ENCODE assay signal across 26 cellular contexts in the genomic region with DNA sequence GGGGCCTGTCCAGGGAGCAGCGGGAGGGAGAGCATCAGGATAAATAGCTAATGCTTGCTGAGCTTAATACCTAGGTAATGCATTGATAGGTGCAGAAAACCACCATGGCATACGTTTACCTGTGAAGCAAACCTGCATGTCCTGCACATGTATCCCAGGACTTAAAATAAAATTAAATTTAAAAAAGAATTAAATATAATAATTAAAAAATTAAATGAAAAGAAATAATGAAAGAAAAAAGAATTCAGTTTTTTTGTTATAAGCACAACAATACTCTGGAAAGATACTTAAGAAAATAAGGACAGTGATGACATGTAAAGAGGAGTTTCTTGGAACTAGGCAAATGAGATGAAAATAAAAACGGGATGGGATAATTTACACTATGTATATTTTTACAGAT.
"Had no signal": no experiment of that assay in that cellular context is flagged by ENCODE, and none has a peak within 500 bp of the region (broad histone marks: within the 10 kb centered on the region; RNA-seq: fewer than 3 reads in every experiment).

No MANE protein-coding gene starts in this region.

- H3K9me3 Mint-ChIP-seq: endodermal cell had no signal

- H3K9me3 ChIP-seq: colonic mucosa, esophagus squamous epithelium, gastrocnemius medialis, gastroesophageal sphincter had no signal

- H3K36me3 ChIP-seq: colonic mucosa, esophagus muscularis mucosa, esophagus squamous epithelium, gastrocnemius medialis, gastroesophageal sphincter, heart left ventricle, heart right ventricle had no signal

- H3K27ac ChIP-seq: colonic mucosa, coronary artery, dorsolateral prefrontal cortex, epithelial cell of prostate, esophagus muscularis mucosa, esophagus squamous epithelium, foreskin keratinocyte, gastrocnemius medialis, gastroesophageal sphincter, heart left ventricle, heart right ventricle had no signal

- ATAC-seq: effector memory CD8-positive, alpha-beta T cell; esophagus mucosa; foreskin keratinocyte; gastrocnemius medialis; gastroesophageal sphincter; heart left ventricle; heart right ventricle had no signal

- FAIRE-seq: colon, endothelial cell of umbilical vein had no signal

- H3K27me3 Mint-ChIP-seq: dendritic cell treated with granulocyte-macrophage colony-stimulating factor and Interleukin-4, amounts not matched to agents 40 ng/mL and 50 ng/mL, for 4 days; effector memory CD8-positive, alpha-beta T cell had no signal

- H3K4me3 ChIP-seq: colonic mucosa, coronary artery, dorsolateral prefrontal cortex, esophagus muscularis mucosa, esophagus squamous epithelium, gastrocnemius medialis, gastroesophageal sphincter, heart left ventricle, heart right ventricle had no signal

- H3K27ac Mint-ChIP-seq: dendritic cell treated with granulocyte-macrophage colony-stimulating factor and Interleukin-4, amounts not matched to agents 40 ng/mL and 50 ng/mL, for 4 days; effector memory CD8-positive, alpha-beta T cell; endodermal cell had no signal

- H3K4me1 Mint-ChIP-seq: endodermal cell had no signal

- H3K4me3 Mint-ChIP-seq: dendritic cell treated with granulocyte-macrophage colony-stimulating factor and Interleukin-4, amounts not matched to agents 40 ng/mL and 50 ng/mL, for 4 days; effector memory CD8-positive, alpha-beta T cell; endodermal cell had no signal

- DNase-seq: colonic mucosa; cortex of kidney; dermis blood vessel endothelial cell; dorsolateral prefrontal cortex; effector CD4-positive, alpha-beta T cell; effector CD8-positive, alpha-beta T cell; effector memory CD4-positive, alpha-beta T cell; effector memory CD8-positive, alpha-beta T cell; endodermal cell; erythroblast; esophagus squamous epithelium; foreskin fibroblast; foreskin keratinocyte; foreskin melanocyte; gastrocnemius medialis; head of caudate nucleus; heart left ventricle; heart right ventricle had no signal

- H3K4me1 ChIP-seq: colonic mucosa, esophagus squamous epithelium, foreskin keratinocyte, gastrocnemius medialis, heart left ventricle, heart right ventricle had no signal
